15 cellular contexts compared by ENCODE assay signal in the genomic region with DNA sequence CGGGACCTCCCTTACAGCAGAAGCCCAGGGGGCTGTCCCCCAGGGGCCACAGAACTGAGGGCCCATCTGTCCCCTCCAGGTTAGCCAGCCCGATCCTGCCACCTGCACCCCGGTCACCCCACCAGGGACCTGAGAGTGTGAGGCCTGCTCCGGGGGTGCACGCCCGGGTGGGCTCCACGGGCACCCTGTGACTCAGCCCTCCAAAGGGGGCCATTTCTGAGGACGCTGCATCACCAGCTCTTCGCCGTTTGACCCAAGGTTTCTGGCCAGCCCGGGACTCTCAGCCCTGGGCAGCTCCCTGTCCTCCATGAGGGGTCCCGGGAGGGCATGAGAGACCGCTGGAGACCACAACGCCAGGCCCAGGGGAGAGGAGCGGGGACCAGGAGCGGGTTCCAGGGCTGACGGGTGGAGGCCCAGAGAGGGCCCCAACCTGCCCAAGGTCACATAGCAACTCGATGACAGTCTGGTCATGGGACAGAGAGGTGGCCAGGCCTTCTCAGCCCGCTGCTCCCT.
DNase-seq lines count a peak whose midpoint lies in the region; ATAC-seq and TF ChIP-seq lines count a peak whose summit lies in the region.
"Had no signal": no experiment of that assay in that cellular context is flagged by ENCODE, and none has a peak within 500 bp of the region (broad histone marks: within the 10 kb centered on the region; RNA-seq: fewer than 3 reads in every experiment).

No MANE protein-coding gene starts in this region.

- H3K36me3 Mint-ChIP-seq in nephron progenitor cell (ENCODE audit: low read depth): peaks cover 12% of the 10 kb centered on the region
- H3K36me3 Mint-ChIP-seq: CD14-positive monocyte had no signal

- peaks cover 17% of the 10 kb centered on the region; the same call in 1 of the 2 replicates for H3K36me3 ChIP-seq in BLaER1
- peaks cover 24% of the 10 kb centered on the region for H3K36me3 ChIP-seq in NT2/D1 (ENCODE audit: insufficient read depth, insufficient read length, low read length)
- H3K36me3 ChIP-seq in osteoblast (ENCODE audit: insufficient read depth, low read length): no peaks in the 10 kb centered on the region
- H3K36me3 ChIP-seq: MG63, SJCRH30 had no signal

- intact Hi-C loops in left ventricle myocardium superior (cut with micrococcal nuclease): no loop called here

- H3K4me1 Mint-ChIP-seq in nephron progenitor cell: peaks cover 7% of the 10 kb centered on the region

- H2AFZ ChIP-seq in osteoblast (ENCODE audit: low read length): no peak overlapping the region

- H3K4me3 Mint-ChIP-seq in nephron progenitor cell: no peak overlapping the region
- H3K4me3 Mint-ChIP-seq: CD14-positive monocyte had no signal

- H3K9me3 ChIP-seq in BLaER1: no peaks in the 10 kb centered on the region
- H3K9me3 ChIP-seq in NT2/D1 (ENCODE audit: insufficient read depth, low read length): no peaks in the 10 kb centered on the region
- H3K9me3 ChIP-seq in osteoblast (ENCODE audit: low read depth, low read length): no peaks in the 10 kb centered on the region
- H3K9me3 ChIP-seq: MG63, SJCRH30 had no signal

- H3K79me2 ChIP-seq in osteoblast (ENCODE audit: insufficient read depth, low read length): no peaks in the 10 kb centered on the region

- H3K4me1 ChIP-seq in BLaER1 (peaks cover 59% of the 10 kb centered on the region), NT2/D1 (ENCODE audit: insufficient read depth, insufficient read length) (peaks cover 15% of the 10 kb centered on the region), osteoblast (ENCODE audit: insufficient read depth, low read length) (no peaks in the 10 kb centered on the region)
- H3K4me1 ChIP-seq: SJCRH30 had no signal

- peaks cover 24% of the 10 kb centered on the region for H3K27me3 Mint-ChIP-seq in nephron progenitor cell (ENCODE audit: low read depth, poor library complexity)

- H3K27me3 ChIP-seq in BLaER1 (peaks cover 34% of the 10 kb centered on the region), NT2/D1 (ENCODE audit: insufficient read depth, insufficient read length) (peaks cover 18% of the 10 kb centered on the region), osteoblast (ENCODE audit: insufficient read depth, low read length) (peaks cover 29% of the 10 kb centered on the region)
- H3K27me3 ChIP-seq: MG63 had no signal

- no peak overlapping the region for H3K27ac Mint-ChIP-seq in nephron progenitor cell

- TF ChIP-seq CTCF in osteoblast (IDR thresholded peaks at IDR 0.05; ENCODE audit: extremely low read depth, low read depth, low read length): no peak
- no peak for TF ChIP-seq CTCF in nephron progenitor cell (IDR thresholded peaks at IDR 0.05)

- DNase-seq in NT2/D1 (ENCODE audit: low read depth, low spot score): no peak
- DNase-seq in left ventricle myocardium superior: no peak
- peak; percentile 65 for DNase-seq in osteoblast (ENCODE audit: insufficient read length, low spot score, missing footprints)
- DNase-seq in NCI-H187 treated with DMSO at 0.1 percent for 48 hours (lab: John Stamatoyannopoulos, UW): no peak
- DNase-seq in nephron progenitor cell: no peak
- DNase-seq: GOT3, NCI-H1417, NCI-H1694 treated with DMSO at 0.1 percent for 48 hours, NCI-H446 treated with DMSO at 0.1 percent for 48 hours, NCI-H526 treated with DMSO at 0.1 percent for 48 hours had no signal

- no peak overlapping the region for H3K4me3 ChIP-seq in BLaER1
- H3K4me3 ChIP-seq in NT2/D1 (ENCODE audit: insufficient read length, low read depth): no peak overlapping the region
- no peak overlapping the region for H3K4me3 ChIP-seq in osteoblast (ENCODE audit: insufficient read depth, low read length)
- H3K4me3 ChIP-seq: MG63, SJCRH30 had no signal

- no peak overlapping the region for H3K9ac ChIP-seq in BLaER1
- peak overlapping the region; percentile 21 for H3K9ac ChIP-seq in NT2/D1 (ENCODE audit: insufficient read length, low read depth)

- H4K20me1 ChIP-seq in BLaER1 (no peaks in the 10 kb centered on the region; the same call in 1 of the 2 replicates), osteoblast (ENCODE audit: insufficient read depth, low read length) (no peaks in the 10 kb centered on the region)

- H3K9me3 Mint-ChIP-seq in nephron progenitor cell: no peaks in the 10 kb centered on the region

- ATAC-seq in left ventricle myocardium superior (peak; percentile 5), HG03354 (IDR thresholded peaks at IDR 0.05; ENCODE audit: poor library complexity, severe bottlenecking, unreplicated experiment) (no peak)

- H3K27ac ChIP-seq in BLaER1 (no peak overlapping the region), osteoblast (ENCODE audit: low read depth, low read length) (no peak overlapping the region)
- H3K27ac ChIP-seq: SJCRH30 had no signal

- H3K4me2 ChIP-seq in BLaER1 (peak overlapping the region; percentile 37; the same call in 1 of the 2 replicates), osteoblast (ENCODE audit: insufficient read depth, low read length) (no peak overlapping the region)
